1 cellular context compared by ENCODE assay signal in the genomic region with DNA sequence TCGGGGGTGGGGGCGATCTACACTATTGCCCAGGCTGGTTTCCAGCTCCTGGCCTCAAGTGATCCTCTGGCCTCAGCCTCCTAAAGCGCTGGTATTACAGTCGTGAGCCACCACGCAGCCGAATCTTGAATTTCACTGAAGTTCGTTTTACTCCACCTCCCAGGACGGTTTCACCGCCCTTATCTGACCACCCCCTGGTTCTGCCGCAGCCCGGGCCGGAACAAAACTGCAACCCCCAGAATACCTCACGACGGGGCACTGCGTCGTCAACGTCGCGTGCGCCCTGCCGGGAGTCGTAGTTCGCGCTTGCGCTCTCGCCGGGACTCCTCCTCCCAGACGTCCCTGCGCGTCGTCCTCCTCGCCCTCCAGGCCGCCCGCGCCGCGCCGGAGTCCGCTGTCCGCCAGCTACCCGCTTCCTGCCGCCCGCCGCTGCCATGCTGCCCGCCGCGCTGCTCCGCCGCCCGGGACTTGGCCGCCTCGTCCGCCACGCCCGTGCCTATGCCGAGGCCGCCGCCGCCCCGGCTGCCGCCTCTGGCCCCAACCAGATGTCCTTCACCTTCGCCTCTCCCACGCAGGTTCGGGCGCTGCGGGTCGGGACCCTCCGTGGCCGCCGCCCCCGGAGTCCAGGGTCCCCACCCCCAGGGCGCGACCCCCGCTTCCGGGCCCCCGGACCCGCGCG.
A peak's percentile ranks its signal among the peaks of the same experiment; 100 is the strongest.
TF ChIP-seq lines count a peak whose summit lies in the region.

A gene (plus strand): TSS at position 335 of the 679 bp plus-strand sequence. CDS start 100 bp downstream, at position 435.

TF ChIP-seq in HepG2, 621 proteins besides CTCF, POLR2A, EP300 and RAD21 (continued from another document and continues in another):
- TF ChIP-seq, protein P1, sequence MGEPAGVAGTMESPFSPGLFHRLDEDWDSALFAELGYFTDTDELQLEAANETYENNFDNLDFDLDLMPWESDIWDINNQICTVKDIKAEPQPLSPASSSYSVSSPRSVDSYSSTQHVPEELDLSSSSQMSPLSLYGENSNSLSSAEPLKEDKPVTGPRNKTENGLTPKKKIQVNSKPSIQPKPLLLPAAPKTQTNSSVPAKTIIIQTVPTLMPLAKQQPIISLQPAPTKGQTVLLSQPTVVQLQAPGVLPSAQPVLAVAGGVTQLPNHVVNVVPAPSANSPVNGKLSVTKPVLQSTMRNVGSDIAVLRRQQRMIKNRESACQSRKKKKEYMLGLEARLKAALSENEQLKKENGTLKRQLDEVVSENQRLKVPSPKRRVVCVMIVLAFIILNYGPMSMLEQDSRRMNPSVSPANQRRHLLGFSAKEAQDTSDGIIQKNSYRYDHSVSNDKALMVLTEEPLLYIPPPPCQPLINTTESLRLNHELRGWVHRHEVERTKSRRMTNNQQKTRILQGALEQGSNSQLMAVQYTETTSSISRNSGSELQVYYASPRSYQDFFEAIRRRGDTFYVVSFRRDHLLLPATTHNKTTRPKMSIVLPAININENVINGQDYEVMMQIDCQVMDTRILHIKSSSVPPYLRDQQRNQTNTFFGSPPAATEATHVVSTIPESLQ (CRISPR knock-in tag; conservative IDR thresholded peaks at IDR 0.05): no peak
- TF ChIP-seq ERF (CRISPR knock-in tag; IDR thresholded peaks at IDR 0.05): peak; percentile 66
- no peak for TF ChIP-seq THYN1 (CRISPR knock-in tag; IDR thresholded peaks at IDR 0.05; ENCODE audit: borderline replicate concordance, low read depth)
- no peak for TF ChIP-seq NAIF1 (CRISPR knock-in tag; IDR thresholded peaks at IDR 0.05; ENCODE audit: borderline replicate concordance)
- TF ChIP-seq, protein P2, sequence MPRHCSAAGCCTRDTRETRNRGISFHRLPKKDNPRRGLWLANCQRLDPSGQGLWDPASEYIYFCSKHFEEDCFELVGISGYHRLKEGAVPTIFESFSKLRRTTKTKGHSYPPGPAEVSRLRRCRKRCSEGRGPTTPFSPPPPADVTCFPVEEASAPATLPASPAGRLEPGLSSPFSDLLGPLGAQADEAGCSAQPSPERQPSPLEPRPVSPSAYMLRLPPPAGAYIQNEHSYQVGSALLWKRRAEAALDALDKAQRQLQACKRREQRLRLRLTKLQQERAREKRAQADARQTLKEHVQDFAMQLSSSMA (CRISPR knock-in tag; IDR thresholded peaks at IDR 0.05): no peak
- no peak for TF ChIP-seq ZNF549 (CRISPR knock-in tag; IDR thresholded peaks at IDR 0.05)
- peak; percentile 63; the same call in 1 of the 2 replicates for TF ChIP-seq ZNF788 (CRISPR knock-in tag; IDR thresholded peaks at IDR 0.05; ENCODE audit: borderline replicate concordance)
- TF ChIP-seq ZNF367 (CRISPR knock-in tag; IDR thresholded peaks at IDR 0.05; ENCODE audit: borderline replicate concordance): no peak
- no peak for TF ChIP-seq PAX8 (CRISPR knock-in tag; IDR thresholded peaks at IDR 0.05; ENCODE audit: borderline replicate concordance)
- TF ChIP-seq, protein P3, sequence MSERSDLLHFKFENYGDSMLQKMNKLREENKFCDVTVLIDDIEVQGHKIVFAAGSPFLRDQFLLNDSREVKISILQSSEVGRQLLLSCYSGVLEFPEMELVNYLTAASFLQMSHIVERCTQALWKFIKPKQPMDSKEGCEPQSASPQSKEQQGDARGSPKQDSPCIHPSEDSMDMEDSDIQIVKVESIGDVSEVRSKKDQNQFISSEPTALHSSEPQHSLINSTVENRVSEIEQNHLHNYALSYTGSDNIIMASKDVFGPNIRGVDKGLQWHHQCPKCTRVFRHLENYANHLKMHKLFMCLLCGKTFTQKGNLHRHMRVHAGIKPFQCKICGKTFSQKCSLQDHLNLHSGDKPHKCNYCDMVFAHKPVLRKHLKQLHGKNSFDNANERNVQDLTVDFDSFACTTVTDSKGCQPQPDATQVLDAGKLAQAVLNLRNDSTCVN (CRISPR knock-in tag; IDR thresholded peaks at IDR 0.05; ENCODE audit: borderline replicate concordance): no peak
- TF ChIP-seq SP140L (CRISPR knock-in tag; IDR thresholded peaks at IDR 0.05; ENCODE audit: borderline replicate concordance): no peak
- TF ChIP-seq MXI1 (IDR thresholded peaks at IDR 0.05; ENCODE audit: borderline replicate concordance, low read depth, low read length): peak; percentile 93; the same call in 1 of the 3 replicates
- TF ChIP-seq ZNF235 (CRISPR knock-in tag; IDR thresholded peaks at IDR 0.05; ENCODE audit: borderline replicate concordance): peak; percentile 86; the same call in 1 of the 2 replicates
- no peak for TF ChIP-seq TRIM24 (CRISPR knock-in tag; IDR thresholded peaks at IDR 0.05)
- TF ChIP-seq HNRNPUL1 (IDR thresholded peaks at IDR 0.05; ENCODE audit: low read depth, low read length): no peak
- no peak for TF ChIP-seq KDM5B (CRISPR knock-in tag; IDR thresholded peaks at IDR 0.05; ENCODE audit: borderline replicate concordance)
- peak; percentile 71 for TF ChIP-seq TEAD3 (CRISPR knock-in tag; optimal IDR thresholded peaks at IDR 0.05; ENCODE audit: borderline replicate concordance)
- no peak; the same call in 1 of the 2 replicates for TF ChIP-seq CEBPG (CRISPR knock-in tag; IDR thresholded peaks at IDR 0.05)
- peak; percentile 60; the same call in 1 of the 2 replicates for TF ChIP-seq YEATS2 (CRISPR knock-in tag; IDR thresholded peaks at IDR 0.05; ENCODE audit: borderline replicate concordance)
- TF ChIP-seq CBFB (CRISPR knock-in tag; IDR thresholded peaks at IDR 0.05): 0 out of 2 replicates have a peak, but pooled peaks have one; percentile 37
- TF ChIP-seq, protein P4, sequence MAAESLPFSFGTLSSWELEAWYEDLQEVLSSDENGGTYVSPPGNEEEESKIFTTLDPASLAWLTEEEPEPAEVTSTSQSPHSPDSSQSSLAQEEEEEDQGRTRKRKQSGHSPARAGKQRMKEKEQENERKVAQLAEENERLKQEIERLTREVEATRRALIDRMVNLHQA (CRISPR knock-in tag; IDR thresholded peaks at IDR 0.05): no peak
- TF ChIP-seq, protein P5, sequence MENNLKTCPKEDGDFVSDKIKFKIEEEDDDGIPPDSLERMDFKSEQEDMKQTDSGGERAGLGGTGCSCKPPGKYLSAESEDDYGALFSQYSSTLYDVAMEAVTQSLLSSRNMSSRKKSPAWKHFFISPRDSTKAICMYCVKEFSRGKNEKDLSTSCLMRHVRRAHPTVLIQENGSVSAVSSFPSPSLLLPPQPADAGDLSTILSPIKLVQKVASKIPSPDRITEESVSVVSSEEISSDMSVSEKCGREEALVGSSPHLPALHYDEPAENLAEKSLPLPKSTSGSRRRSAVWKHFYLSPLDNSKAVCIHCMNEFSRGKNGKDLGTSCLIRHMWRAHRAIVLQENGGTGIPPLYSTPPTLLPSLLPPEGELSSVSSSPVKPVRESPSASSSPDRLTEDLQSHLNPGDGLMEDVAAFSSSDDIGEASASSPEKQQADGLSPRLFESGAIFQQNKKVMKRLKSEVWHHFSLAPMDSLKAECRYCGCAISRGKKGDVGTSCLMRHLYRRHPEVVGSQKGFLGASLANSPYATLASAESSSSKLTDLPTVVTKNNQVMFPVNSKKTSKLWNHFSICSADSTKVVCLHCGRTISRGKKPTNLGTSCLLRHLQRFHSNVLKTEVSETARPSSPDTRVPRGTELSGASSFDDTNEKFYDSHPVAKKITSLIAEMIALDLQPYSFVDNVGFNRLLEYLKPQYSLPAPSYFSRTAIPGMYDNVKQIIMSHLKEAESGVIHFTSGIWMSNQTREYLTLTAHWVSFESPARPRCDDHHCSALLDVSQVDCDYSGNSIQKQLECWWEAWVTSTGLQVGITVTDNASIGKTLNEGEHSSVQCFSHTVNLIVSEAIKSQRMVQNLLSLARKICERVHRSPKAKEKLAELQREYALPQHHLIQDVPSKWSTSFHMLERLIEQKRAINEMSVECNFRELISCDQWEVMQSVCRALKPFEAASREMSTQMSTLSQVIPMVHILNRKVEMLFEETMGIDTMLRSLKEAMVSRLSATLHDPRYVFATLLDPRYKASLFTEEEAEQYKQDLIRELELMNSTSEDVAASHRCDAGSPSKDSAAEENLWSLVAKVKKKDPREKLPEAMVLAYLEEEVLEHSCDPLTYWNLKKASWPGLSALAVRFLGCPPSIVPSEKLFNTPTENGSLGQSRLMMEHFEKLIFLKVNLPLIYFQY (CRISPR knock-in tag; IDR thresholded peaks at IDR 0.05; ENCODE audit: borderline replicate concordance): no peak
- TF ChIP-seq DMAP1 (CRISPR knock-in tag; IDR thresholded peaks at IDR 0.05): 0 out of 2 replicates have a peak, but pooled peaks have one; percentile 26
- TF ChIP-seq GABPA (IDR thresholded peaks at IDR 0.05; ENCODE audit: low read depth, low read length): no peak
- peak; percentile 81 for TF ChIP-seq GABPA (CRISPR knock-in tag; IDR thresholded peaks at IDR 0.05; ENCODE audit: low read depth)
- TF ChIP-seq KMT2B (CRISPR knock-in tag; IDR thresholded peaks at IDR 0.05): no peak; the same call in 1 of the 2 replicates
- TF ChIP-seq THAP11 (CRISPR knock-in tag; IDR thresholded peaks at IDR 0.05): peak; percentile 98
- TF ChIP-seq ZNF296 (CRISPR knock-in tag; conservative IDR thresholded peaks at IDR 0.05): no peak
- no peak for TF ChIP-seq ETV5 (CRISPR knock-in tag; IDR thresholded peaks at IDR 0.05; ENCODE audit: borderline replicate concordance)
- no peak for TF ChIP-seq GTF2F1 (IDR thresholded peaks at IDR 0.05; ENCODE audit: low read length)
- TF ChIP-seq ZNF883 (CRISPR knock-in tag; IDR thresholded peaks at IDR 0.05; ENCODE audit: not compliant biosample characterization): peak; percentile 41
- TF ChIP-seq ZC3H13 (CRISPR knock-in tag; IDR thresholded peaks at IDR 0.05): no peak
- peak; percentile 80 for TF ChIP-seq SAP130 (CRISPR knock-in tag; IDR thresholded peaks at IDR 0.05; ENCODE audit: low read depth)
- no peak for TF ChIP-seq DPF2 (CRISPR knock-in tag; IDR thresholded peaks at IDR 0.05; ENCODE audit: borderline replicate concordance, low read depth)
- TF ChIP-seq FOXA1 (IDR thresholded peaks at IDR 0.05): no peak
- no peak; the same call in 1 of the 2 replicates for TF ChIP-seq FOXA1 (CRISPR knock-in tag; IDR thresholded peaks at IDR 0.05)
- TF ChIP-seq, protein P6, sequence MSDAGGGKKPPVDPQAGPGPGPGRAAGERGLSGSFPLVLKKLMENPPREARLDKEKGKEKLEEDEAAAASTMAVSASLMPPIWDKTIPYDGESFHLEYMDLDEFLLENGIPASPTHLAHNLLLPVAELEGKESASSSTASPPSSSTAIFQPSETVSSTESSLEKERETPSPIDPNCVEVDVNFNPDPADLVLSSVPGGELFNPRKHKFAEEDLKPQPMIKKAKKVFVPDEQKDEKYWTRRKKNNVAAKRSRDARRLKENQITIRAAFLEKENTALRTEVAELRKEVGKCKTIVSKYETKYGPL (CRISPR knock-in tag; IDR thresholded peaks at IDR 0.05): no peak
- TF ChIP-seq GATA4 (IDR thresholded peaks at IDR 0.05; ENCODE audit: borderline replicate concordance, low read depth): no peak
- TF ChIP-seq, protein P7, sequence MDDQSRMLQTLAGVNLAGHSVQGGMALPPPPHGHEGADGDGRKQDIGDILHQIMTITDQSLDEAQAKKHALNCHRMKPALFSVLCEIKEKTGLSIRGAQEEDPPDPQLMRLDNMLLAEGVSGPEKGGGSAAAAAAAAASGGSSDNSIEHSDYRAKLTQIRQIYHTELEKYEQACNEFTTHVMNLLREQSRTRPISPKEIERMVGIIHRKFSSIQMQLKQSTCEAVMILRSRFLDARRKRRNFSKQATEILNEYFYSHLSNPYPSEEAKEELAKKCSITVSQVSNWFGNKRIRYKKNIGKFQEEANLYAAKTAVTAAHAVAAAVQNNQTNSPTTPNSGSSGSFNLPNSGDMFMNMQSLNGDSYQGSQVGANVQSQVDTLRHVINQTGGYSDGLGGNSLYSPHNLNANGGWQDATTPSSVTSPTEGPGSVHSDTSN (CRISPR knock-in tag; IDR thresholded peaks at IDR 0.05; ENCODE audit: borderline replicate concordance): no peak
- TF ChIP-seq, protein P8, sequence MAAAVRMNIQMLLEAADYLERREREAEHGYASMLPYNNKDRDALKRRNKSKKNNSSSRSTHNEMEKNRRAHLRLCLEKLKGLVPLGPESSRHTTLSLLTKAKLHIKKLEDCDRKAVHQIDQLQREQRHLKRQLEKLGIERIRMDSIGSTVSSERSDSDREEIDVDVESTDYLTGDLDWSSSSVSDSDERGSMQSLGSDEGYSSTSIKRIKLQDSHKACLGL (CRISPR knock-in tag; IDR thresholded peaks at IDR 0.05): peak; percentile 66; the same call in 1 of the 2 replicates
- TF ChIP-seq ZNF501 (CRISPR knock-in tag; IDR thresholded peaks at IDR 0.05): peak; percentile 57; the same call in 1 of the 2 replicates
- no peak for TF ChIP-seq ZNF468 (CRISPR knock-in tag; IDR thresholded peaks at IDR 0.05)
- TF ChIP-seq ZNF766 (CRISPR knock-in tag; IDR thresholded peaks at IDR 0.05; ENCODE audit: borderline replicate concordance): peak; percentile 33; the same call in 1 of the 2 replicates
- TF ChIP-seq NR2F6 (IDR thresholded peaks at IDR 0.05): no peak
- peak; percentile 68; the same call in 1 of the 2 replicates for TF ChIP-seq NR2F6 (CRISPR knock-in tag; IDR thresholded peaks at IDR 0.05)
- no peak for TF ChIP-seq MAFF (IDR thresholded peaks at IDR 0.05; ENCODE audit: low read depth, low read length)
- no peak for TF ChIP-seq ZNF124 (CRISPR knock-in tag; IDR thresholded peaks at IDR 0.05)
- TF ChIP-seq MYC (CRISPR knock-in tag; IDR thresholded peaks at IDR 0.05; ENCODE audit: borderline replicate concordance): peak; percentile 45
- TF ChIP-seq ZBTB21 (CRISPR knock-in tag; IDR thresholded peaks at IDR 0.05): no peak
